In the genomic region with DNA sequence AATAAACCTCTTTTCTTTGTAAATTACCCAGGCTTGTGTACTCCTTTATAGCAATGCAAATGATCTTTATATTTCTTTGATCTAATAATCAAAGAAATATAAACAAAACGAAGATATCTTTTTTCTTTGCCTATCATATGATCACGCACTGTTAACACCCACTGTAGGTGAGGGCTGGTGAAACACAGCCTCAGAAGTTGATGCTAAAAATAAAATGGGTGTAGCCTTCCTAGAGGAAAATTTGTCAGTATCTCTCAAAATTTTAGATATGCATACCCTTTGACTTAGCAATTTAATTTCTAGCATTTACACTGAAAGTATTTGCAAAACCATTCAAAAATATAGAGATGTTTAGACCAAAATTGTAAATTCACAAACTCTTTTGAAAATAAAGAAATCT, we compare ENCODE assay signal across 20 cellular contexts. TPM values are rescaled to one million over a fixed set of nuclear protein-coding genes. Genes with fewer than 3 reads are reported as not detected.
"Had no signal": no experiment of that assay in that cellular context is flagged by ENCODE, and none has a peak within 500 bp of the region (broad histone marks: within the 10 kb centered on the region; RNA-seq: fewer than 3 reads in every experiment).

No MANE protein-coding gene starts in this region.

- H3K9ac ChIP-seq: neural progenitor cell had no signal

- H3K9me3 Mint-ChIP-seq: activated naive CD4-positive, alpha-beta T cell treated with anti-CD3 and anti-CD28 coated beads for 36 hours; activated naive CD8-positive, alpha-beta T cell treated with anti-CD3 and anti-CD28 coated beads, Interleukin-2, amount 50 U/mL, for 24 hours; activated T-helper 17 cell treated with anti-CD3 and anti-CD28 coated beads, Interleukin-2, amount 50 U/mL, for 72 hours; naive B cell; neural progenitor cell had no signal

- H3K27ac Mint-ChIP-seq: activated naive CD4-positive, alpha-beta T cell treated with anti-CD3 and anti-CD28 coated beads for 36 hours; activated naive CD8-positive, alpha-beta T cell treated with anti-CD3 and anti-CD28 coated beads, Interleukin-2, amount 50 U/mL, for 24 hours; activated T-helper 17 cell treated with anti-CD3 and anti-CD28 coated beads, Interleukin-2, amount 50 U/mL, for 72 hours; naive B cell; neural progenitor cell had no signal

- H2AFZ ChIP-seq: neural progenitor cell had no signal

- DNase-seq: activated CD4-positive, alpha-beta T cell treated with anti-CD3 and anti-CD28 coated beads for 1 hour; activated CD4-positive, alpha-beta T cell treated with anti-CD3 and anti-CD28 coated beads, Interleukin-2, amount 50 U/mL, for 4 hours; activated naive CD4-positive, alpha-beta T cell treated with anti-CD3 and anti-CD28 coated beads for 36 hours; activated naive CD8-positive, alpha-beta T cell treated with anti-CD3 and anti-CD28 coated beads, Interleukin-2, amount 50 U/mL, for 24 hours; cortex of kidney; effector CD8-positive, alpha-beta T cell; esophagus squamous epithelium; naive B cell; ovary; stimulated activated CD4-positive, alpha-beta T cell treated with anti-CD3 and anti-CD28 coated beads, Interleukin-15, amount 100 ng/mL, for 24 hours; stimulated activated CD4-positive, alpha-beta T cell treated with anti-CD3 and anti-CD28 coated beads, Interleukin-4, amount 100 ng/mL, for 24 hours; stimulated activated naive CD4-positive, alpha-beta T cell; T-helper 1 cell; T1000; uterus had no signal

- H3K4me1 Mint-ChIP-seq: activated naive CD8-positive, alpha-beta T cell treated with anti-CD3 and anti-CD28 coated beads, Interleukin-2, amount 50 U/mL, for 24 hours; activated T-helper 17 cell treated with anti-CD3 and anti-CD28 coated beads, Interleukin-2, amount 50 U/mL, for 72 hours had no signal

- H3K4me1 ChIP-seq: neural progenitor cell, uterus had no signal

- H3K4me2 ChIP-seq: neural progenitor cell had no signal

- H3K36me3 ChIP-seq: neural progenitor cell, ovary, uterus had no signal

- H3K9me3 ChIP-seq: ascending aorta, esophagus squamous epithelium, ovary, tibial nerve, uterus had no signal

- H3K36me3 Mint-ChIP-seq: naive B cell had no signal

- H3K27ac ChIP-seq: neural progenitor cell, ovary had no signal

- H3K4me3 Mint-ChIP-seq: activated naive CD4-positive, alpha-beta T cell treated with anti-CD3 and anti-CD28 coated beads for 36 hours; activated naive CD8-positive, alpha-beta T cell treated with anti-CD3 and anti-CD28 coated beads, Interleukin-2, amount 50 U/mL, for 24 hours; activated T-helper 17 cell treated with anti-CD3 and anti-CD28 coated beads, Interleukin-2, amount 50 U/mL, for 72 hours; naive B cell; neural progenitor cell had no signal

- H3K4me3 ChIP-seq: ascending aorta, esophagus squamous epithelium, lung, neural progenitor cell, ovary, tibial nerve, uterus had no signal

- H3K27me3 ChIP-seq: ascending aorta, neural progenitor cell, ovary, tibial nerve, uterus had no signal

- ATAC-seq: activated naive CD8-positive, alpha-beta T cell treated with anti-CD3 and anti-CD28 coated beads, Interleukin-2, amount 50 U/mL, for 24 hours; activated T-helper 17 cell treated with anti-CD3 and anti-CD28 coated beads, Interleukin-2, amount 50 U/mL, for 72 hours had no signal

RNA-seq across cellular contexts. Expression of a gene that starts 15.6 kb away (rescaled TPM):
- total RNA-seq: activated naive CD4-positive, alpha-beta T cell treated with anti-CD3 and anti-CD28 coated beads for 36 hours; activated T-helper 17 cell treated with anti-CD3 and anti-CD28 coated beads, Interleukin-2, amount 50 U/mL, for 72 hours had no signal
